10 cellular contexts compared by ENCODE assay signal in genomic region chr7:151310578-151310977, GRCh38. TPM values are rescaled to one million over a fixed set of nuclear protein-coding genes. Genes with fewer than 3 reads are reported as not detected.
DNase-seq lines count a peak whose midpoint lies in the region; ATAC-seq, FAIRE-seq and TF ChIP-seq lines count a peak whose summit lies in the region.
"Had no signal": no experiment of that assay in that cellular context is flagged by ENCODE, and none has a peak within 500 bp of the region (broad histone marks: within the 10 kb centered on the region; RNA-seq: fewer than 3 reads in every experiment).

No MANE protein-coding gene starts in this region.

- CTCF ChIA-PET in MCF 10A (lab: Yijun Ruan, JAX) (interaction anchor here (0.7 to 4.2 kb wide), 10 partner anchors 9 to 450 kb away, joined by 3 to 37 read pairs (median 5); no protein-coding TSS in a partner anchor), endothelial cell of umbilical vein (lab: Charles Lee) (interaction anchor here (0.5 to 2.9 kb wide), 15 partner anchors 9 to 138 kb away, joined by 3 to 15 read pairs (median 4); partner anchors contain the start of gene NUB1)

- no peak overlapping the region for H3K4me2 ChIP-seq in endothelial cell of umbilical vein (ENCODE audit: insufficient read depth, low read length)

- no peaks in the 10 kb centered on the region for H3K36me3 Mint-ChIP-seq in MCF 10A (ENCODE audit: insufficient read depth, unreplicated experiment)

- peaks cover 0 to 5% of the 10 kb centered on the region in 2 donors for H3K9me3 ChIP-seq in breast epithelium
- H3K9me3 ChIP-seq in endothelial cell of umbilical vein (replicated peaks; ENCODE audit: control insufficient read depth, insufficient read depth, low read length): no peaks in the 10 kb centered on the region
- peaks cover 2% of the 10 kb centered on the region for H3K9me3 ChIP-seq in small intestine (ENCODE audit: control insufficient read depth, low read depth)

- ATAC-seq in HG03139 (IDR thresholded peaks at IDR 0.05; ENCODE audit: unreplicated experiment) (no peak), GM19395 (IDR thresholded peaks at IDR 0.05; ENCODE audit: unreplicated experiment) (no peak)

- peaks cover 24% of the 10 kb centered on the region for H3K27me3 Mint-ChIP-seq in MCF 10A (ENCODE audit: insufficient read depth, unreplicated experiment)

- H3K36me3 ChIP-seq in breast epithelium (no peaks in the 10 kb centered on the region), endothelial cell of umbilical vein (ENCODE audit: control insufficient read depth in 2 of 2, extremely low read depth in 1 of 2, insufficient read depth in 2 of 2, low read length in 2 of 2) (no peaks in the 10 kb centered on the region), small intestine (ENCODE audit: control insufficient read depth in 2 of 2, insufficient read depth in 2 of 2, low read length in 2 of 2) (no peaks in the 10 kb centered on the region)

- no peaks in the 10 kb centered on the region for H3K4me1 ChIP-seq in breast epithelium
- no peaks in the 10 kb centered on the region for H3K4me1 ChIP-seq in endothelial cell of umbilical vein (ENCODE audit: control insufficient read depth, extremely low read depth, insufficient read depth, low read length)
- no peaks in the 10 kb centered on the region for H3K4me1 ChIP-seq in small intestine (ENCODE audit: control insufficient read depth in 2 of 2, insufficient read depth in 1 of 2, low read depth in 1 of 2, low read length in 1 of 2)

- H3K9me1 ChIP-seq in endothelial cell of umbilical vein (replicated peaks; ENCODE audit: control insufficient read depth, extremely low read depth, insufficient read depth, low read length): no peaks in the 10 kb centered on the region

- H4K20me1 ChIP-seq in endothelial cell of umbilical vein (replicated peaks; ENCODE audit: control insufficient read depth, extremely low read depth, insufficient read depth, low read length): no peaks in the 10 kb centered on the region

- H2AFZ ChIP-seq in endothelial cell of umbilical vein (ENCODE audit: low read depth, low read length): no peak overlapping the region

- intact Hi-C loops in MCF 10A (cut with micrococcal nuclease): no loop called here
- intact Hi-C loops in breast epithelium (cut with DNase I; ENCODE audit: low total_unique reads): no loop called here
- intact Hi-C loops in endothelial cell of umbilical vein (cut with micrococcal nuclease): loop anchor here (1.0 kb wide), 1 partner anchor 40 kb away; no protein-coding TSS in a partner anchor

- BruUV-seq in MCF 10A (replicated peaks; lab: Mats Ljungman, UMichigan) (no TSS peak), endothelial cell of umbilical vein (replicated peaks; lab: Mats Ljungman, UMichigan) (no TSS peak)

- DNase-seq in MCF 10A (ENCODE audit: unreplicated experiment) (peak; percentile 10), breast epithelium (ENCODE audit: low spot score in 2 of 2) (no peak), NCI-H69 (lab: John Stamatoyannopoulos, UW) (peak; percentile 52), endothelial cell of umbilical vein (ENCODE audit: low read depth, low spot score) (peak; percentile 13), small intestine (peak; percentile 55), cerebellar nuclear complex (lab: John Stamatoyannopoulos, UW) (no peak)
- DNase-seq: DMS79 treated with DMSO at 0.1 percent for 48 hours had no signal

- 19 to 35% (median 27%) methylated on average over 4 of the region's 4 CpGs for WGBS in small intestine, 3 donors

- FAIRE-seq in endothelial cell of umbilical vein (lab: Jason Lieb, UNC): peak; percentile 67
- no peak for FAIRE-seq in small intestine (lab: Jason Lieb, UNC)
- FAIRE-seq: TTC549 had no signal

- H3K27me3 ChIP-seq in breast epithelium (no peaks in the 10 kb centered on the region), endothelial cell of umbilical vein (ENCODE audit: control insufficient read depth in 2 of 2, insufficient read depth in 2 of 2, low read length in 2 of 2) (peaks cover 2 to 4% of the 10 kb centered on the region in 2 experiments), small intestine (ENCODE audit: control insufficient read depth in 2 of 2, insufficient read depth in 2 of 2, low read length in 2 of 2) (no peaks in the 10 kb centered on the region)

- no peak overlapping the region for H3K27ac Mint-ChIP-seq in MCF 10A (ENCODE audit: low read depth, unreplicated experiment)

- TF ChIP-seq CTCF in MCF 10A (IDR thresholded peaks at IDR 0.05; ENCODE audit: unreplicated experiment): peak; percentile 23
- peak in 1 of 3 donors; percentile 11 for TF ChIP-seq CTCF in breast epithelium (IDR thresholded peaks at IDR 0.05)
- TF ChIP-seq CTCF in endothelial cell of umbilical vein (IDR thresholded peaks at IDR 0.05; ENCODE audit: extremely low read depth in 1 of 2, insufficient read depth in 1 of 2, low read depth in 1 of 2, low read length in 2 of 2): peak; percentile 14 to 32

- H3K4me3 Mint-ChIP-seq in MCF 10A (ENCODE audit: unreplicated experiment): no peak overlapping the region

- H3K4me1 Mint-ChIP-seq in MCF 10A (ENCODE audit: insufficient read depth, unreplicated experiment): no peaks in the 10 kb centered on the region

- H3K27ac ChIP-seq in breast epithelium: no peak overlapping the region
- no peak overlapping the region for H3K27ac ChIP-seq in endothelial cell of umbilical vein (ENCODE audit: insufficient read depth, low read depth, low read length)
- H3K27ac ChIP-seq in small intestine (ENCODE audit: low read depth in 1 of 2, low read length in 1 of 2): no peak overlapping the region

- dilution Hi-C loops in endothelial cell of umbilical vein (cut with MboI; ENCODE audit: extremely low pct_ligation_motif_present, low sequenced_read_pairs): no loop called here

- no peak overlapping the region for H3K9ac ChIP-seq in endothelial cell of umbilical vein (replicated peaks; ENCODE audit: extremely low read depth, insufficient read depth, low read length)

- POLR2A ChIA-PET in MCF 10A (lab: Yijun Ruan, JAX): interaction anchor here (1.1 to 1.2 kb wide), 2 partner anchors 24 to 280 kb away, joined by 3 to 4 read pairs; no protein-coding TSS in a partner anchor
- POLR2A ChIA-PET in endothelial cell of umbilical vein (lab: Charles Lee): no interaction called here

- H3K79me2 ChIP-seq in endothelial cell of umbilical vein (ENCODE audit: control insufficient read depth, insufficient read depth, low read length): no peaks in the 10 kb centered on the region

- TF ChIP-seq POLR2A in breast epithelium (IDR thresholded peaks at IDR 0.05) (no peak), endothelial cell of umbilical vein (IDR thresholded peaks at IDR 0.05; ENCODE audit: low read depth, low read length) (no peak)

- no peak overlapping the region for H3K4me3 ChIP-seq in breast epithelium
- no peak overlapping the region for H3K4me3 ChIP-seq in endothelial cell of umbilical vein (replicated peaks in 1 of 3; ENCODE audit: insufficient read depth in 1 of 3, low read depth in 1 of 3, low read length in 3 of 3)
- H3K4me3 ChIP-seq in small intestine (ENCODE audit: low read depth in 1 of 2, low read length in 2 of 2): no peak overlapping the region

- no peaks in the 10 kb centered on the region for H3K9me3 Mint-ChIP-seq in MCF 10A (ENCODE audit: unreplicated experiment)

TF ChIP-seq in endothelial cell of umbilical vein, 7 proteins besides CTCF, POLR2A, EP300 and RAD21:
- TF ChIP-seq JUN (IDR thresholded peaks at IDR 0.05; ENCODE audit: borderline replicate concordance, insufficient read depth, insufficient read length, low read depth): no peak
- TF ChIP-seq MYC (IDR thresholded peaks at IDR 0.05; ENCODE audit: low read depth, low read length): no peak
- TF ChIP-seq MAX (IDR thresholded peaks at IDR 0.05; ENCODE audit: insufficient read depth, insufficient read length): no peak
- TF ChIP-seq GATA2 (IDR thresholded peaks at IDR 0.05; ENCODE audit: insufficient read depth, insufficient read length, low read depth, low read length): no peak

RNA-seq across cellular contexts. Expression of gene NUB1, which starts 31.0 kb away (rescaled TPM):
- total RNA-seq in MCF 10A (2022): 53.3 and 59.6 TPM in 2 replicates
- 10 to 100 TPM; 61.9 to 71.7 (median 62.7) TPM for total RNA-seq in breast epithelium
- total RNA-seq in endothelial cell of umbilical vein: 41.4 and 46.2 TPM in 2 replicates
- polyA plus RNA-seq in endothelial cell of umbilical vein: 27.9 and 28.0 TPM in 2 replicates
- 30.2 and 32.3 TPM in 2 replicates for polyA plus RNA-seq in endothelial cell of umbilical vein (2011; cell fraction: cytosol; rRNA removed)
- 33.7 and 40.4 TPM in 2 replicates for polyA plus RNA-seq in endothelial cell of umbilical vein (2011; cell fraction: nucleus; rRNA removed)
- polyA plus RNA-seq in endothelial cell of umbilical vein (2012): 39.5 and 70.4 TPM in 2 replicates
- polyA minus RNA-seq in endothelial cell of umbilical vein: 24.9 and 25.9 TPM in 2 replicates
- polyA minus RNA-seq in endothelial cell of umbilical vein (2011; cell fraction: cytosol; rRNA and poly(A)+ RNA removed): 22.5 TPM
- polyA minus RNA-seq in endothelial cell of umbilical vein (2011; cell fraction: nucleus; rRNA and poly(A)+ RNA removed): 20.4 and 20.8 TPM in 2 replicates
- 10 to 100 TPM; 37.4 to 70.8 (median 62.8) TPM for polyA plus RNA-seq in small intestine

Comparison
In these comparisons a context has a peak if more than half of its experiments do, and no peak if none do; other contexts are left out.
1. DNase-seq: peak in MCF 10A (single experiment), NCI-H69 (single experiment), endothelial cell of umbilical vein (single experiment) and small intestine (single experiment); none in breast epithelium (0 of 2) and cerebellar nuclear complex (0 of 2).